ENCODE assay signal across 12 cellular contexts in the genomic region with DNA sequence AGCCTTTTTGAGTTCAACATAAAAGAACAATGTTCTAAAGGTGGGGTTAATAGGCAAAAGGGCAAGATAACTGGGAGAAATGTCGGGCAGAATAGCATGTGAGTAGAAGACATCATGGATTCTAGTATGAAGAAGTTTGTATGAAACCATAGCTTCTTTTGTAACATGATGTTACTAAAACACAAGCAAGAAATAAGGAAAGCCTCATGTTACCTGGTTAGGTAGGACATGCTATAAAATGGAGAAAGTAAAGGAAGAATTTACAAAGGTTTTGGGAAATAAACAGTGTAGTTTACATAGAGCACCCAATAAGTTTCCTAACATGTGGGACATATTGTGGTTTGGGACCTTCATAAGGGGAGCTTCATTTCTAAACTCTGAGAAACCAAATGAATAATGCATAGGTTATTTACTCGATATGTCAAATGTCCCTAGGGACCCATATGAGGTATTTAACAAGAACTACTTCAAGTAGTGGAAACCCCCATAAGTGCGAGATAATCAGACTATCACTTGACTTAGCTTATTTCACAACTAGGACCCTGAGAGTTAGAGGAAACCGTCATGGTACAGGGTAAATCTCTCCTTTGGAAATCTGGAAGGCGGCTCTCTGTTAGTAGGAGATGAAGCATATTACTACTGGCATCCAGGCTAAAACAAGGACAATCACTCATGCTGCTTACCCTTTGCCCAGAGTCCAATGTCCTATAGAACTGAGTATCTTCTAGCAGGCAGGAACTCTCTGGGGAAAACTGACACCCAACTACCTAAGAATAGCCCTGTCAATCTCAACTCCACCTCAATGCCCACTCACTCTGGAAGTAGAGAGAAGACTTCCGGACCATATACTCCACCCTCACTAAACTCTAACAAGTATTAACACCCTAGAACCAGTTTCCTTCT. TPM values are rescaled to one million over a fixed set of nuclear protein-coding genes. Genes with fewer than 3 reads are reported as not detected.
A peak's percentile ranks its signal among the peaks of the same experiment; 100 is the strongest.
DNase-seq lines count a peak whose midpoint lies in the region; ATAC-seq, FAIRE-seq and TF ChIP-seq lines count a peak whose summit lies in the region.
"Had no signal": no experiment of that assay in that cellular context is flagged by ENCODE, and none has a peak within 500 bp of the region (broad histone marks: within the 10 kb centered on the region; RNA-seq: fewer than 3 reads in every experiment).

No MANE protein-coding gene starts in this region.

- peaks cover 11% of the 10 kb centered on the region for H3K4me1 Mint-ChIP-seq in activated T-helper 1 cell treated with anti-CD3 and anti-CD28 coated beads, Interleukin-12 subunit alpha, Interleukin-12 subunit beta, Interleukin-2, Interleukin-4 antibody, amounts not matched to agents 30 ng/mL and 10 ng/mL and 1 ng/mL, durations not matched to agents 14 hours and 24 hours and 36 hours (ENCODE audit: low read depth)

- peak; percentile 17 for FAIRE-seq in keratinocyte (lab: Jason Lieb, UNC)
- no peak for FAIRE-seq in HTR-8/SVneo (lab: Jason Lieb, UNC)
- FAIRE-seq: G401.6 had no signal

- H3K27me3 Mint-ChIP-seq in activated T-helper 1 cell treated with anti-CD3 and anti-CD28 coated beads, Interleukin-12 subunit alpha, Interleukin-12 subunit beta, Interleukin-2, Interleukin-4 antibody, amounts not matched to agents 30 ng/mL and 10 ng/mL and 1 ng/mL, durations not matched to agents 14 hours and 24 hours and 36 hours (ENCODE audit: insufficient read depth): no peaks in the 10 kb centered on the region

- H3K4me3 Mint-ChIP-seq in activated T-helper 1 cell treated with anti-CD3 and anti-CD28 coated beads, Interleukin-12 subunit alpha, Interleukin-12 subunit beta, Interleukin-2, Interleukin-4 antibody, amounts not matched to agents 30 ng/mL and 10 ng/mL and 1 ng/mL, durations not matched to agents 14 hours and 24 hours and 36 hours: no peak overlapping the region

- H3K9me3 Mint-ChIP-seq in activated T-helper 1 cell treated with anti-CD3 and anti-CD28 coated beads, Interleukin-12 subunit alpha, Interleukin-12 subunit beta, Interleukin-2, Interleukin-4 antibody, amounts not matched to agents 30 ng/mL and 10 ng/mL and 1 ng/mL, durations not matched to agents 14 hours and 24 hours and 36 hours: no peaks in the 10 kb centered on the region
- H3K9me3 Mint-ChIP-seq: activated naive CD4-positive, alpha-beta T cell treated with anti-CD3 and anti-CD28 coated beads, Interleukin-2, amount 50 U/mL, for 72 hours had no signal

- no peak for TF ChIP-seq CTCF in keratinocyte (optimal IDR thresholded peaks at IDR 0.05 in 1 of 3, IDR thresholded peaks at IDR 0.05 in 1 of 3, conservative IDR thresholded peaks at IDR 0.05 in 1 of 3; ENCODE audit: extremely low read depth in 1 of 3, insufficient read depth in 2 of 3, low read length in 3 of 3)

- no peak overlapping the region for H3K27ac Mint-ChIP-seq in activated T-helper 1 cell treated with anti-CD3 and anti-CD28 coated beads, Interleukin-12 subunit alpha, Interleukin-12 subunit beta, Interleukin-2, Interleukin-4 antibody, amounts not matched to agents 30 ng/mL and 10 ng/mL and 1 ng/mL, durations not matched to agents 14 hours and 24 hours and 36 hours
- H3K27ac Mint-ChIP-seq: activated naive CD4-positive, alpha-beta T cell treated with anti-CD3 and anti-CD28 coated beads, Interleukin-2, amount 50 U/mL, for 72 hours had no signal

- no peak overlapping the region for H3K4me3 ChIP-seq in keratinocyte (ENCODE audit: control insufficient read depth in 2 of 3, extremely low read depth in 1 of 3, insufficient read depth in 2 of 3, low read depth in 1 of 3, low read length in 3 of 3)

- peak; percentile 68 for ATAC-seq in GM18498 (IDR thresholded peaks at IDR 0.05; ENCODE audit: unreplicated experiment)
- peak; percentile 71 for ATAC-seq in GM21367 (IDR thresholded peaks at IDR 0.05; ENCODE audit: unreplicated experiment)
- ATAC-seq in HG03196 (IDR thresholded peaks at IDR 0.05; ENCODE audit: unreplicated experiment): peak; percentile 79

- H2AFZ ChIP-seq in keratinocyte (ENCODE audit: control insufficient read depth, low read length): no peak overlapping the region

- DNase-seq in keratinocyte (ENCODE audit: low read depth, low spot score): no peak
- DNase-seq in HTR-8/SVneo (ENCODE audit: insufficient read length, low spot score): no peak
- DNase-seq in activated T-helper 1 cell treated with anti-CD3 and anti-CD28 coated beads, Interleukin-12 subunit alpha, Interleukin-12 subunit beta, Interleukin-2, Interleukin-4 antibody, amounts not matched to agents 30 ng/mL and 10 ng/mL and 1 ng/mL, durations not matched to agents 14 hours and 24 hours and 36 hours (ENCODE audit: low spot score): no peak
- no peak for DNase-seq in DMS153 treated with DMSO at 0.1 percent for 48 hours (lab: John Stamatoyannopoulos, UW; ENCODE audit: unreplicated experiment)
- DNase-seq in NCI-H1417 (lab: John Stamatoyannopoulos, UW): no peak
- DNase-seq: SW 1271 had no signal

- H3K27me3 ChIP-seq in keratinocyte (ENCODE audit: control insufficient read depth, extremely low read depth, insufficient read depth, low read length): no peaks in the 10 kb centered on the region

- peaks cover 15% of the 10 kb centered on the region for H3K36me3 Mint-ChIP-seq in activated T-helper 1 cell treated with anti-CD3 and anti-CD28 coated beads, Interleukin-12 subunit alpha, Interleukin-12 subunit beta, Interleukin-2, Interleukin-4 antibody, amounts not matched to agents 30 ng/mL and 10 ng/mL and 1 ng/mL, durations not matched to agents 14 hours and 24 hours and 36 hours (ENCODE audit: low read depth)
- H3K36me3 Mint-ChIP-seq: activated naive CD4-positive, alpha-beta T cell treated with anti-CD3 and anti-CD28 coated beads, Interleukin-2, amount 50 U/mL, for 72 hours had no signal

- H3K9me1 ChIP-seq in keratinocyte (ENCODE audit: control insufficient read depth, extremely low read depth, insufficient read depth, low read length): no peaks in the 10 kb centered on the region

- H3K79me2 ChIP-seq in keratinocyte (ENCODE audit: control insufficient read depth, insufficient read depth, low read length): peaks cover 21% of the 10 kb centered on the region

- H3K36me3 ChIP-seq in keratinocyte (ENCODE audit: control insufficient read depth in 2 of 2, extremely low read depth in 1 of 2, insufficient read depth in 2 of 2, low read length in 2 of 2): peaks cover 5 to 14% of the 10 kb centered on the region in 2 experiments

- H3K9ac ChIP-seq in keratinocyte (ENCODE audit: control insufficient read depth, extremely low read depth, insufficient read depth, low read length): no peak overlapping the region
- H3K9ac ChIP-seq: KMS-11 had no signal

- intact Hi-C loops in activated T-helper 1 cell treated with anti-CD3 and anti-CD28 coated beads, Interleukin-12 subunit alpha, Interleukin-12 subunit beta, Interleukin-2, Interleukin-4 antibody, amounts not matched to agents 30 ng/mL and 10 ng/mL and 1 ng/mL, durations not matched to agents 14 hours and 24 hours and 36 hours (cut with micrococcal nuclease): loop anchor here (2.0 kb wide), 1 partner anchor 18 kb away; no protein-coding TSS in a partner anchor

- H3K27ac ChIP-seq in keratinocyte (ENCODE audit: control insufficient read depth, insufficient read depth, low read length): no peak overlapping the region
- H3K27ac ChIP-seq: KMS-11 had no signal

- no peaks in the 10 kb centered on the region for H3K4me1 ChIP-seq in keratinocyte (ENCODE audit: control insufficient read depth, extremely low read depth, insufficient read depth, low read length)

- no peaks in the 10 kb centered on the region for H3K9me3 ChIP-seq in keratinocyte (ENCODE audit: control insufficient read depth, low read depth, low read length)

- dilution Hi-C loops in keratinocyte (cut with MboI; ENCODE audit: extremely low pct_ligation_motif_present, low sequenced_read_pairs): no loop called here

- no peak overlapping the region for H3K4me2 ChIP-seq in keratinocyte (ENCODE audit: control insufficient read depth, extremely low read depth, insufficient read depth, low read depth, low read length)
- H3K4me2 ChIP-seq: KMS-11 had no signal

- H4K20me1 ChIP-seq in keratinocyte (ENCODE audit: control insufficient read depth, extremely low read depth, insufficient read depth, low read length): no peaks in the 10 kb centered on the region

RNA-seq across cellular contexts. Expression of a gene that starts 57.5 kb away (rescaled TPM):
- polyA plus RNA-seq in keratinocyte: 54.2 to 64.1 TPM (median 56.4 TPM) in 3 replicates
- 50.2 TPM for polyA plus RNA-seq in keratinocyte (2011; ENCODE audit: low read depth)
- polyA plus RNA-seq in keratinocyte (2011; cell fraction: cytosol; rRNA removed): 58.2 and 69.3 TPM in 2 replicates
- 46.2 and 48.6 TPM in 2 replicates for polyA plus RNA-seq in keratinocyte (2011; cell fraction: nucleus; rRNA removed)
- 65.0 and 69.0 TPM in 2 replicates for polyA plus RNA-seq in keratinocyte (2012; ENCODE audit: low replicate concordance)
- polyA minus RNA-seq in keratinocyte: 85.9 to 97.5 TPM (median 87.4 TPM) in 3 replicates
- polyA minus RNA-seq in keratinocyte (2011; cell fraction: cytosol; rRNA and poly(A)+ RNA removed): 59.7 TPM
- 27.5 and 48.1 TPM in 2 replicates for polyA minus RNA-seq in keratinocyte (2011; cell fraction: nucleus; rRNA and poly(A)+ RNA removed)
- 62.7 and 64.4 TPM in 2 replicates for total RNA-seq in activated T-helper 1 cell treated with anti-CD3 and anti-CD28 coated beads, Interleukin-12 subunit alpha, Interleukin-12 subunit beta, Interleukin-2, Interleukin-4 antibody, amounts not matched to agents 30 ng/mL and 10 ng/mL and 1 ng/mL, durations not matched to agents 14 hours and 24 hours and 36 hours
